In the genomic region with DNA sequence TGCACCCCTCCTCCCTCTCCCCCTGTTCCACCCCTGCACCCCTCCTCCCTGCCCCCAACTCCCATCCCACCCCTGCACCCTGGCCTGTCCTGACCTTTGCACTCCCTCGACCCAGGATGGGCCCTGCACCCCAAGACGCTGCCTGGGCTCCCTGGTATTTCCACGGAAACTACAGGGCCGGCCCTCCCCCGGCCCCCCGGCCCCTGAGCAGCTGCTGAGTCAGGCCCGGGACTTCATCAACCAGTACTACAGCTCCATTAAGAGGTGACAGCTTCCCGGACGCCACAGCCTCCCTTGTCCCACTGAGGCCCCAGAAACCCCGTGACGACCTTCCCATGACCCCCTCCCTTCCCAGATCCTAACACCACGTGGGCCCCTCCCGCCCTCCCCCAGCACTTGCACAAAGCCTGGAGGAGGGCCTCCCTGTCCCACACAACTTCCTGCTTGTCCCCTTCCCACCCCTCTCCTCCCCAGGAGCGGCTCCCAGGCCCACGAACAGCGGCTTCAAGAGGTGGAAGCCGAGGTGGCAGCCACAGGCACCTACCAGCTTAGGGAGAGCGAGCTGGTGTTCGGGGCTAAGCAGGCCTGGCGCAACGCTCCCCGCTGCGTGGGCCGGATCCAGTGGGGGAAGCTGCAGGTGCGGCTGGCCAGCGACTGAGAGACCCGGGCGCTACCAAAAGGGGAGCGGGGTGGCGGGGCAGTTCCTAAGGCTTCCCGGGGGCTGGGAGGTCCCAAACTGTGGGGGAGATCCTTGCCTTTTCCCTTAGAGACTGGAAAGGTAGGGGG, we compare ENCODE assay signal across 1 cellular context.
TF ChIP-seq lines count a peak whose summit lies in the region.

No MANE protein-coding gene starts in this region.

TF ChIP-seq in K562, 482 proteins besides CTCF, POLR2A, EP300 and RAD21 (continued from another document and continues in another):
- no peak for TF ChIP-seq MEF2D (tag; conservative IDR thresholded peaks at IDR 0.05; ENCODE audit: low read depth)
- TF ChIP-seq, protein P1, sequence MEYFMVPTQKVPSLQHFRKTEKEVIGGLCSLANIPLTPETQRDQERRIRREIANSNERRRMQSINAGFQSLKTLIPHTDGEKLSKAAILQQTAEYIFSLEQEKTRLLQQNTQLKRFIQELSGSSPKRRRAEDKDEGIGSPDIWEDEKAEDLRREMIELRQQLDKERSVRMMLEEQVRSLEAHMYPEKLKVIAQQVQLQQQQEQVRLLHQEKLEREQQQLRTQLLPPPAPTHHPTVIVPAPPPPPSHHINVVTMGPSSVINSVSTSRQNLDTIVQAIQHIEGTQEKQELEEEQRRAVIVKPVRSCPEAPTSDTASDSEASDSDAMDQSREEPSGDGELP (CRISPR knock-in tag; IDR thresholded peaks at IDR 0.05; ENCODE audit: borderline replicate concordance), result no peak
- no peak for TF ChIP-seq FOS (IDR thresholded peaks at IDR 0.05; ENCODE audit: extremely low read depth, insufficient read length)
- no peak for TF ChIP-seq KHSRP (IDR thresholded peaks at IDR 0.05)
- no peak for TF ChIP-seq FOXA1 (IDR thresholded peaks at IDR 0.05; ENCODE audit: borderline replicate concordance)
- TF ChIP-seq PML (IDR thresholded peaks at IDR 0.05; ENCODE audit: low read length), result no peak
- TF ChIP-seq SIRT6 (IDR thresholded peaks at IDR 0.05; ENCODE audit: low read depth, low read length), result no peak
- no peak for TF ChIP-seq PRMT5 (CRISPR knock-in tag; IDR thresholded peaks at IDR 0.05)
- no peak for TF ChIP-seq CAMTA2 (CRISPR knock-in tag; conservative IDR thresholded peaks at IDR 0.05)
- TF ChIP-seq, protein P2, sequence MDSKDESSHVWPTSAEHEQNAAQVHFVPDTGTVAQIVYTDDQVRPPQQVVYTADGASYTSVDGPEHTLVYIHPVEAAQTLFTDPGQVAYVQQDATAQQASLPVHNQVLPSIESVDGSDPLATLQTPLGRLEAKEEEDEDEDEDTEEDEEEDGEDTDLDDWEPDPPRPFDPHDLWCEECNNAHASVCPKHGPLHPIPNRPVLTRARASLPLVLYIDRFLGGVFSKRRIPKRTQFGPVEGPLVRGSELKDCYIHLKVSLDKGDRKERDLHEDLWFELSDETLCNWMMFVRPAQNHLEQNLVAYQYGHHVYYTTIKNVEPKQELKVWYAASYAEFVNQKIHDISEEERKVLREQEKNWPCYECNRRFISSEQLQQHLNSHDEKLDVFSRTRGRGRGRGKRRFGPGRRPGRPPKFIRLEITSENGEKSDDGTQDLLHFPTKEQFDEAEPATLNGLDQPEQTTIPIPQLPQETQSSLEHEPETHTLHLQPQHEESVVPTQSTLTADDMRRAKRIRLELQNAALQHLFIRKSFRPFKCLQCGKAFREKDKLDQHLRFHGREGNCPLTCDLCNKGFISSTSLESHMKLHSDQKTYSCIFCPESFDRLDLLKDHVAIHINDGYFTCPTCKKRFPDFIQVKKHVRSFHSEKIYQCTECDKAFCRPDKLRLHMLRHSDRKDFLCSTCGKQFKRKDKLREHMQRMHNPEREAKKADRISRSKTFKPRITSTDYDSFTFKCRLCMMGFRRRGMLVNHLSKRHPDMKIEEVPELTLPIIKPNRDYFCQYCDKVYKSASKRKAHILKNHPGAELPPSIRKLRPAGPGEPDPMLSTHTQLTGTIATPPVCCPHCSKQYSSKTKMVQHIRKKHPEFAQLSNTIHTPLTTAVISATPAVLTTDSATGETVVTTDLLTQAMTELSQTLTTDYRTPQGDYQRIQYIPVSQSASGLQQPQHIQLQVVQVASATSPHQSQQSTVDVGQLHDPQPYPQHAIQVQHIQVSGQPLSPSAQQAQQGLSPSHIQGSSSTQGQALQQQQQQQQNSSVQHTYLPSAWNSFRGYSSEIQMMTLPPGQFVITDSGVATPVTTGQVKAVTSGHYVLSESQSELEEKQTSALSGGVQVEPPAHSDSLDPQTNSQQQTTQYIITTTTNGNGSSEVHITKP (IDR thresholded peaks at IDR 0.05; ENCODE audit: partially characterized antibody), result peak; percentile 97
- TF ChIP-seq, protein P3, sequence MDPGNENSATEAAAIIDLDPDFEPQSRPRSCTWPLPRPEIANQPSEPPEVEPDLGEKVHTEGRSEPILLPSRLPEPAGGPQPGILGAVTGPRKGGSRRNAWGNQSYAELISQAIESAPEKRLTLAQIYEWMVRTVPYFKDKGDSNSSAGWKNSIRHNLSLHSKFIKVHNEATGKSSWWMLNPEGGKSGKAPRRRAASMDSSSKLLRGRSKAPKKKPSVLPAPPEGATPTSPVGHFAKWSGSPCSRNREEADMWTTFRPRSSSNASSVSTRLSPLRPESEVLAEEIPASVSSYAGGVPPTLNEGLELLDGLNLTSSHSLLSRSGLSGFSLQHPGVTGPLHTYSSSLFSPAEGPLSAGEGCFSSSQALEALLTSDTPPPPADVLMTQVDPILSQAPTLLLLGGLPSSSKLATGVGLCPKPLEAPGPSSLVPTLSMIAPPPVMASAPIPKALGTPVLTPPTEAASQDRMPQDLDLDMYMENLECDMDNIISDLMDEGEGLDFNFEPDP (CRISPR knock-in tag; IDR thresholded peaks at IDR 0.05), result no peak
- no peak for TF ChIP-seq SMARCB1 (IDR thresholded peaks at IDR 0.05; ENCODE audit: insufficient read length, low read depth)
- TF ChIP-seq KDM2B (CRISPR knock-in tag; IDR thresholded peaks at IDR 0.05), result no peak
- TF ChIP-seq ARID2 (IDR thresholded peaks at IDR 0.05), result no peak
- TF ChIP-seq FOXK1 (CRISPR knock-in tag; IDR thresholded peaks at IDR 0.05; ENCODE audit: borderline replicate concordance), result no peak
- TF ChIP-seq BRF1 (IDR thresholded peaks at IDR 0.05; ENCODE audit: borderline replicate concordance, extremely low read depth, insufficient read length), result no peak
- TF ChIP-seq IRF2 (CRISPR knock-in tag; IDR thresholded peaks at IDR 0.05), result no peak
- TF ChIP-seq, protein P4, sequence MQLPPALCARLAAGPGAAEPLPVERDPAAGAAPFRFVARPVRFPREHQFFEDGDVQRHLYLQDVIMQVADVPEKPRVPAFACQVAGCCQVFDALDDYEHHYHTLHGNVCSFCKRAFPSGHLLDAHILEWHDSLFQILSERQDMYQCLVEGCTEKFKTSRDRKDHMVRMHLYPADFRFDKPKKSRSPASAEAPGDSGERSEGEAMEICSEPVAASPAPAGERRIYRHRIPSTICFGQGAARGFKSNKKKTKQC (CRISPR knock-in tag; IDR thresholded peaks at IDR 0.05), result no peak
- TF ChIP-seq, protein P5, sequence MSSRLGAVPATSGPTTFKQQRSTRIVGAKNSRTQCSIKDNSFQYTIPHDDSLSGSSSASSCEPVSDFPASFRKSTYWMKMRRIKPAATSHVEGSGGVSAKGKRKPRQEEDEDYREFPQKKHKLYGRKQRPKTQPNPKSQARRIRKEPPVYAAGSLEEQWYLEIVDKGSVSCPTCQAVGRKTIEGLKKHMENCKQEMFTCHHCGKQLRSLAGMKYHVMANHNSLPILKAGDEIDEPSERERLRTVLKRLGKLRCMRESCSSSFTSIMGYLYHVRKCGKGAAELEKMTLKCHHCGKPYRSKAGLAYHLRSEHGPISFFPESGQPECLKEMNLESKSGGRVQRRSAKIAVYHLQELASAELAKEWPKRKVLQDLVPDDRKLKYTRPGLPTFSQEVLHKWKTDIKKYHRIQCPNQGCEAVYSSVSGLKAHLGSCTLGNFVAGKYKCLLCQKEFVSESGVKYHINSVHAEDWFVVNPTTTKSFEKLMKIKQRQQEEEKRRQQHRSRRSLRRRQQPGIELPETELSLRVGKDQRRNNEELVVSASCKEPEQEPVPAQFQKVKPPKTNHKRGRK (tag; IDR thresholded peaks at IDR 0.05), result no peak
- no peak for TF ChIP-seq CBX1 (IDR thresholded peaks at IDR 0.05; ENCODE audit: low read depth)
- TF ChIP-seq, protein P6, sequence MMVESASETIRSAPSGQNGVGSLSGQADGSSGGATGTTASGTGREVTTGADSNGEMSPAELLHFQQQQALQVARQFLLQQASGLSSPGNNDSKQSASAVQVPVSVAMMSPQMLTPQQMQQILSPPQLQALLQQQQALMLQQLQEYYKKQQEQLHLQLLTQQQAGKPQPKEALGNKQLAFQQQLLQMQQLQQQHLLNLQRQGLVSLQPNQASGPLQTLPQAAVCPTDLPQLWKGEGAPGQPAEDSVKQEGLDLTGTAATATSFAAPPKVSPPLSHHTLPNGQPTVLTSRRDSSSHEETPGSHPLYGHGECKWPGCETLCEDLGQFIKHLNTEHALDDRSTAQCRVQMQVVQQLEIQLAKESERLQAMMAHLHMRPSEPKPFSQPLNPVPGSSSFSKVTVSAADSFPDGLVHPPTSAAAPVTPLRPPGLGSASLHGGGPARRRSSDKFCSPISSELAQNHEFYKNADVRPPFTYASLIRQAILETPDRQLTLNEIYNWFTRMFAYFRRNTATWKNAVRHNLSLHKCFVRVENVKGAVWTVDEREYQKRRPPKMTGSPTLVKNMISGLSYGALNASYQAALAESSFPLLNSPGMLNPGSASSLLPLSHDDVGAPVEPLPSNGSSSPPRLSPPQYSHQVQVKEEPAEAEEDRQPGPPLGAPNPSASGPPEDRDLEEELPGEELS (CRISPR knock-in tag; IDR thresholded peaks at IDR 0.05; ENCODE audit: borderline replicate concordance), result no peak
- TF ChIP-seq PHF20 (IDR thresholded peaks at IDR 0.05; ENCODE audit: partially characterized antibody), result peak; percentile 46
- no peak for TF ChIP-seq ZFP36 (IDR thresholded peaks at IDR 0.05; ENCODE audit: low read depth, low read length, partially characterized antibody)
- TF ChIP-seq THRAP3 (IDR thresholded peaks at IDR 0.05; ENCODE audit: borderline replicate concordance), result no peak
- TF ChIP-seq ZNF224 (CRISPR knock-in tag; IDR thresholded peaks at IDR 0.05), result no peak
- peak; percentile 37; the same call in 1 of the 2 replicates for TF ChIP-seq ZNF12 (CRISPR knock-in tag; IDR thresholded peaks at IDR 0.05)
- no peak for TF ChIP-seq MEIS2 (IDR thresholded peaks at IDR 0.05; ENCODE audit: partially characterized antibody)
- TF ChIP-seq TCFL5 (CRISPR knock-in tag; conservative IDR thresholded peaks at IDR 0.05), result no peak
- no peak for TF ChIP-seq BRD4 (IDR thresholded peaks at IDR 0.05)
- TF ChIP-seq ZKSCAN1 (IDR thresholded peaks at IDR 0.05; ENCODE audit: low read depth, low read length), result no peak
- TF ChIP-seq, protein P7, sequence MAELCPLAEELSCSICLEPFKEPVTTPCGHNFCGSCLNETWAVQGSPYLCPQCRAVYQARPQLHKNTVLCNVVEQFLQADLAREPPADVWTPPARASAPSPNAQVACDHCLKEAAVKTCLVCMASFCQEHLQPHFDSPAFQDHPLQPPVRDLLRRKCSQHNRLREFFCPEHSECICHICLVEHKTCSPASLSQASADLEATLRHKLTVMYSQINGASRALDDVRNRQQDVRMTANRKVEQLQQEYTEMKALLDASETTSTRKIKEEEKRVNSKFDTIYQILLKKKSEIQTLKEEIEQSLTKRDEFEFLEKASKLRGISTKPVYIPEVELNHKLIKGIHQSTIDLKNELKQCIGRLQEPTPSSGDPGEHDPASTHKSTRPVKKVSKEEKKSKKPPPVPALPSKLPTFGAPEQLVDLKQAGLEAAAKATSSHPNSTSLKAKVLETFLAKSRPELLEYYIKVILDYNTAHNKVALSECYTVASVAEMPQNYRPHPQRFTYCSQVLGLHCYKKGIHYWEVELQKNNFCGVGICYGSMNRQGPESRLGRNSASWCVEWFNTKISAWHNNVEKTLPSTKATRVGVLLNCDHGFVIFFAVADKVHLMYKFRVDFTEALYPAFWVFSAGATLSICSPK (IDR thresholded peaks at IDR 0.05; ENCODE audit: borderline replicate concordance), result no peak
- TF ChIP-seq HDAC2 (IDR thresholded peaks at IDR 0.05), result no peak
- TF ChIP-seq, protein P8, sequence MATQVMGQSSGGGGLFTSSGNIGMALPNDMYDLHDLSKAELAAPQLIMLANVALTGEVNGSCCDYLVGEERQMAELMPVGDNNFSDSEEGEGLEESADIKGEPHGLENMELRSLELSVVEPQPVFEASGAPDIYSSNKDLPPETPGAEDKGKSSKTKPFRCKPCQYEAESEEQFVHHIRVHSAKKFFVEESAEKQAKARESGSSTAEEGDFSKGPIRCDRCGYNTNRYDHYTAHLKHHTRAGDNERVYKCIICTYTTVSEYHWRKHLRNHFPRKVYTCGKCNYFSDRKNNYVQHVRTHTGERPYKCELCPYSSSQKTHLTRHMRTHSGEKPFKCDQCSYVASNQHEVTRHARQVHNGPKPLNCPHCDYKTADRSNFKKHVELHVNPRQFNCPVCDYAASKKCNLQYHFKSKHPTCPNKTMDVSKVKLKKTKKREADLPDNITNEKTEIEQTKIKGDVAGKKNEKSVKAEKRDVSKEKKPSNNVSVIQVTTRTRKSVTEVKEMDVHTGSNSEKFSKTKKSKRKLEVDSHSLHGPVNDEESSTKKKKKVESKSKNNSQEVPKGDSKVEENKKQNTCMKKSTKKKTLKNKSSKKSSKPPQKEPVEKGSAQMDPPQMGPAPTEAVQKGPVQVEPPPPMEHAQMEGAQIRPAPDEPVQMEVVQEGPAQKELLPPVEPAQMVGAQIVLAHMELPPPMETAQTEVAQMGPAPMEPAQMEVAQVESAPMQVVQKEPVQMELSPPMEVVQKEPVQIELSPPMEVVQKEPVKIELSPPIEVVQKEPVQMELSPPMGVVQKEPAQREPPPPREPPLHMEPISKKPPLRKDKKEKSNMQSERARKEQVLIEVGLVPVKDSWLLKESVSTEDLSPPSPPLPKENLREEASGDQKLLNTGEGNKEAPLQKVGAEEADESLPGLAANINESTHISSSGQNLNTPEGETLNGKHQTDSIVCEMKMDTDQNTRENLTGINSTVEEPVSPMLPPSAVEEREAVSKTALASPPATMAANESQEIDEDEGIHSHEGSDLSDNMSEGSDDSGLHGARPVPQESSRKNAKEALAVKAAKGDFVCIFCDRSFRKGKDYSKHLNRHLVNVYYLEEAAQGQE (CRISPR knock-in tag; IDR thresholded peaks at IDR 0.05; ENCODE audit: low read depth), result no peak
- TF ChIP-seq, protein P9, sequence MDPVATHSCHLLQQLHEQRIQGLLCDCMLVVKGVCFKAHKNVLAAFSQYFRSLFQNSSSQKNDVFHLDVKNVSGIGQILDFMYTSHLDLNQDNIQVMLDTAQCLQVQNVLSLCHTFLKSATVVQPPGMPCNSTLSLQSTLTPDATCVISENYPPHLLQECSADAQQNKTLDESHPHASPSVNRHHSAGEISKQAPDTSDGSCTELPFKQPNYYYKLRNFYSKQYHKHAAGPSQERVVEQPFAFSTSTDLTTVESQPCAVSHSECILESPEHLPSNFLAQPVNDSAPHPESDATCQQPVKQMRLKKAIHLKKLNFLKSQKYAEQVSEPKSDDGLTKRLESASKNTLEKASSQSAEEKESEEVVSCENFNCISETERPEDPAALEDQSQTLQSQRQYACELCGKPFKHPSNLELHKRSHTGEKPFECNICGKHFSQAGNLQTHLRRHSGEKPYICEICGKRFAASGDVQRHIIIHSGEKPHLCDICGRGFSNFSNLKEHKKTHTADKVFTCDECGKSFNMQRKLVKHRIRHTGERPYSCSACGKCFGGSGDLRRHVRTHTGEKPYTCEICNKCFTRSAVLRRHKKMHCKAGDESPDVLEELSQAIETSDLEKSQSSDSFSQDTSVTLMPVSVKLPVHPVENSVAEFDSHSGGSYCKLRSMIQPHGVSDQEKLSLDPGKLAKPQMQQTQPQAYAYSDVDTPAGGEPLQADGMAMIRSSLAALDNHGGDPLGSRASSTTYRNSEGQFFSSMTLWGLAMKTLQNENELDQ (CRISPR knock-in tag; IDR thresholded peaks at IDR 0.05; ENCODE audit: borderline replicate concordance), result no peak
- peak in 1 of 2 experiments; percentile 40; a peak in 1 of 4 replicates for TF ChIP-seq NRF1 (conservative IDR thresholded peaks at IDR 0.05 in 1 of 2, IDR thresholded peaks at IDR 0.05 in 1 of 2)
- no peak for TF ChIP-seq MIER1 (IDR thresholded peaks at IDR 0.05; ENCODE audit: low read depth)
- TF ChIP-seq PTTG1 (tag; IDR thresholded peaks at IDR 0.05; ENCODE audit: low read depth), result no peak
- TF ChIP-seq BMI1 (IDR thresholded peaks at IDR 0.05; ENCODE audit: low read length), result no peak
- no peak for TF ChIP-seq GTF2E2 (tag; IDR thresholded peaks at IDR 0.05)
